30 cellular contexts compared by ENCODE assay signal in the genomic region with DNA sequence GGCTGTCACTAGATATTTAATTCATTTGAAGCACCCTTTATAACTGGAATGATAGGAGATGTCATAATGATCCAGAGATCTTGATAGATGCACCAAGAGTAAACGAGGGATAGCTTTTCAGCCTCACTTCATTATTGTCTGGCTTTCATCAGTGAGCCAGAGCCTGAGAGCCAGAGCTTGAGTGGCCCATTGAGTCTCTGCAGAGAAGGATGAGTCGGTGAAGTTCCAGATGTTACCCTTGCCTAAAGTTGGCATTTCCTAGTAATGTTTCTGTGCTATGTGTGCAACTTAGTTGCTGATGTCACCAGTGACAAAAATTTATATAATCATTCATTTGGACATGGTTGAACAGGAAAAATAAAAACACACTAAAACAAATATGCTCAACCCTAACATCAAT. TPM values are rescaled to one million over a fixed set of nuclear protein-coding genes. Genes with fewer than 3 reads are reported as not detected.
"Had no signal": no experiment of that assay in that cellular context is flagged by ENCODE, and none has a peak within 500 bp of the region (broad histone marks: within the 10 kb centered on the region; RNA-seq: fewer than 3 reads in every experiment).

No MANE protein-coding gene starts in this region.

- DNase-seq: activated CD4-positive, alpha-beta T cell treated with anti-CD3 and anti-CD28 coated beads for 1 hour; activated CD4-positive, alpha-beta T cell treated with anti-CD3 and anti-CD28 coated beads, Interleukin-2, amount 50 U/mL, for 1 hour; activated CD8-positive, alpha-beta T cell treated with anti-CD3 and anti-CD28 coated beads, Interleukin-2, amount 10 ng/mL, durations not matched to agents 7 days and 5 days; activated T-cell treated with anti-CD3 and anti-CD28 coated beads, Interleukin-2, amount 50 U/mL, for 1 hour; adrenal gland; colonic mucosa; foreskin melanocyte; immature natural killer cell; midbrain; nucleus accumbens; right cardiac atrium; stimulated activated CD4-positive, alpha-beta T cell treated with anti-CD3 and anti-CD28 coated beads, Interleukin-1b, Interleukin-23, amount 100 ng/mL, for 48 hours; T-helper 9 cell had no signal

- H3K36me3 ChIP-seq: adrenal gland, breast epithelium, colonic mucosa, tibial nerve had no signal

- ATAC-seq: activated CD8-positive, alpha-beta T cell treated with anti-CD3 and anti-CD28 coated beads, Interleukin-2, amount 10 ng/mL, durations not matched to agents 7 days and 5 days; activated T-helper 17 cell treated with anti-CD3 and anti-CD28 coated beads, Interleukin-2, amount 50 U/mL, for 72 hours; left lobe of liver; natural killer cell treated with Interleukin-12 subunit alpha and Interleukin-12 subunit beta and Interleukin-15 and Interleukin-18, amount 100 ng/mL, for 72 hours; right cardiac atrium had no signal

- H3K4me1 Mint-ChIP-seq: activated T-helper 17 cell treated with anti-CD3 and anti-CD28 coated beads, Interleukin-2, amount 50 U/mL, for 72 hours; central memory CD8-positive, alpha-beta T cell; immature natural killer cell had no signal

- H3K27ac Mint-ChIP-seq: activated CD8-positive, alpha-beta T cell treated with anti-CD3 and anti-CD28 coated beads, Interleukin-2, amount 10 ng/mL, durations not matched to agents 7 days and 5 days; activated naive CD8-positive, alpha-beta T cell; activated T-helper 17 cell treated with anti-CD3 and anti-CD28 coated beads, Interleukin-2, amount 50 U/mL, for 72 hours; immature natural killer cell; natural killer cell treated with Interleukin-12 subunit alpha and Interleukin-12 subunit beta and Interleukin-15 and Interleukin-18, amount 100 ng/mL, for 72 hours; stimulated activated naive CD8-positive, alpha-beta T cell treated with anti-CD3 and anti-CD28 coated beads, Interleukin-15, Interleukin-2, amounts not matched to agents 100 ng/mL and 50 ng/mL, for 24 hours had no signal

- H3K9me3 ChIP-seq: adrenal gland, breast epithelium, colonic mucosa, tibial nerve had no signal

- H3K4me3 Mint-ChIP-seq: activated CD8-positive, alpha-beta T cell treated with anti-CD3 and anti-CD28 coated beads, Interleukin-2, amount 10 ng/mL, durations not matched to agents 7 days and 5 days; activated naive CD8-positive, alpha-beta T cell; activated T-helper 17 cell treated with anti-CD3 and anti-CD28 coated beads, Interleukin-2, amount 50 U/mL, for 72 hours; central memory CD8-positive, alpha-beta T cell; immature natural killer cell; natural killer cell treated with Interleukin-12 subunit alpha and Interleukin-12 subunit beta and Interleukin-15 and Interleukin-18, amount 100 ng/mL, for 72 hours; stimulated activated naive CD8-positive, alpha-beta T cell treated with anti-CD3 and anti-CD28 coated beads, Interleukin-15, Interleukin-2, amounts not matched to agents 100 ng/mL and 50 ng/mL, for 24 hours had no signal

- H3K27ac ChIP-seq: adrenal gland, colonic mucosa, epithelial cell of prostate, hepatocyte, parathyroid adenoma, tibial nerve had no signal

- H3K4me3 ChIP-seq: adrenal gland, breast epithelium, colonic mucosa, hepatocyte, tibial nerve had no signal

- H3K4me1 ChIP-seq: adrenal gland, breast epithelium, colonic mucosa, parathyroid adenoma had no signal

- H3K27me3 ChIP-seq: adrenal gland, breast epithelium, colonic mucosa, hepatocyte, tibial nerve had no signal

- H3K36me3 Mint-ChIP-seq: immature natural killer cell; natural killer cell treated with Interleukin-12 subunit alpha and Interleukin-12 subunit beta and Interleukin-15 and Interleukin-18, amount 100 ng/mL, for 72 hours had no signal

- H3K9me3 Mint-ChIP-seq: activated T-helper 17 cell treated with anti-CD3 and anti-CD28 coated beads, Interleukin-2, amount 50 U/mL, for 72 hours; central memory CD8-positive, alpha-beta T cell; stimulated activated naive CD8-positive, alpha-beta T cell treated with anti-CD3 and anti-CD28 coated beads, Interleukin-15, Interleukin-2, amounts not matched to agents 100 ng/mL and 50 ng/mL, for 24 hours had no signal

RNA-seq across cellular contexts. Expression of a gene that starts 11.6 kb away (rescaled TPM):
- total RNA-seq: activated CD8-positive, alpha-beta T cell treated with anti-CD3 and anti-CD28 coated beads, Interleukin-2, amount 10 ng/mL, durations not matched to agents 7 days and 5 days; activated T-helper 17 cell treated with anti-CD3 and anti-CD28 coated beads, Interleukin-2, amount 50 U/mL, for 72 hours; adrenal gland; astrocyte; breast epithelium; colonic mucosa; fibroblast of lung; hepatocyte; kidney epithelial cell; left lobe of liver; lung microvascular endothelial cell; natural killer cell treated with Interleukin-12 subunit alpha and Interleukin-12 subunit beta and Interleukin-15 and Interleukin-18, amount 100 ng/mL, for 72 hours; pulmonary artery endothelial cell; T-helper 1 cell treated with Interleukin-12 subunit alpha and Interleukin-12 subunit beta and Interleukin-4 antibody, amounts not matched to agents 30 ng/mL and 1 ng/mL, for 36 hours; tibial nerve had no signal
